Comparison of ENCODE assay signal across 10 cellular contexts in the genomic region with DNA sequence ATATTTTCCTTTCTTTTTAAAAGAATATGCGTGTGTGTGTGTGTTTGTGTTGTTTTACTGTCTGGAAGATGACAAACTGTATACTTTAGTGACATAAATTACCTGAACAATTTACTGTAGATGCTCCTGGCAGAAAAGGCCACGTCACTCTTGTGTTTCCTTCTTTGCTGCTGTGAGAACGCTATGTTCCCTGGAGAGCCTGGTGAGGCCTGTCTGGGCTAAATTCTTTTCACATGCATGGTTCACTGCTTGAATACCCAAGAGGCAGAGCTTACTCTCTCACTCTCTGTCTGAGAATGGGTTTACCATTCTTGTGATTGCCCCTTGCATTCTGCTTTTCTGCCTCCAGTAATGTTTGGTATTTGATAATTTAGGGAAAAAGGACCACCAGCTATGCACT.
DNase-seq lines count a peak whose midpoint lies in the region; ATAC-seq and TF ChIP-seq lines count a peak whose summit lies in the region.
"Had no signal": no experiment of that assay in that cellular context is flagged by ENCODE, and none has a peak within 500 bp of the region (broad histone marks: within the 10 kb centered on the region; RNA-seq: fewer than 3 reads in every experiment).

No MANE protein-coding gene starts in this region.

- ATAC-seq in GM19397 (IDR thresholded peaks at IDR 0.05; ENCODE audit: unreplicated experiment) (peak; percentile 37), HG03439 (IDR thresholded peaks at IDR 0.05; ENCODE audit: unreplicated experiment) (no peak)

- H3K4me3 ChIP-seq in foreskin fibroblast (ENCODE audit: low read depth in 1 of 2, low read length in 2 of 2) (no peak overlapping the region), skeletal muscle cell (ENCODE audit: low read depth, low read length) (no peak overlapping the region)

- DNase-seq in NCI-H2171 treated with DMSO at 0.1 percent for 48 hours (lab: John Stamatoyannopoulos, UW) (peak; percentile 55), foreskin fibroblast (peak; percentile 83 to 88), skeletal muscle cell (ENCODE audit: low read depth) (peak; percentile 95), NCI-H774 (lab: John Stamatoyannopoulos, UW) (no peak), T-helper 9 cell (no peak), hippocampal formation (lab: John Stamatoyannopoulos, UW) (no peak)
- DNase-seq: activated CD4-positive, CD25-positive, alpha-beta regulatory T cell; stimulated activated CD4-positive, alpha-beta T cell treated with anti-CD3 and anti-CD28 coated beads, Interleukin-2, amount 100 ng/mL, for 24 hours had no signal

- TF ChIP-seq CTCF in foreskin fibroblast (IDR thresholded peaks at IDR 0.05; ENCODE audit: low read depth, low read length): no peak

Comparison
In these comparisons a context has a peak if more than half of its experiments do, and no peak if none do; other contexts are left out.
1. DNase-seq: peak in NCI-H2171 treated with DMSO at 0.1 percent for 48 hours (single experiment), foreskin fibroblast (2 of 2) and skeletal muscle cell (single experiment); none in NCI-H774 (single experiment), T-helper 9 cell (single experiment) and hippocampal formation (0 of 2).